Comparison of ENCODE assay signal across 8 cellular contexts in genomic region chr9:37037137-37037743, GRCh38. TPM values are rescaled to one million over a fixed set of nuclear protein-coding genes. Genes with fewer than 3 reads are reported as not detected.
DNase-seq lines count a peak whose midpoint lies in the region; FAIRE-seq and TF ChIP-seq lines count a peak whose summit lies in the region.

No MANE protein-coding gene starts in this region.

- 2% methylated on average over 28 of the region's 29 CpGs for WGBS in mesenchymal stem cell

- DNase-seq in GM12891 (ENCODE audit: insufficient read length, low spot score) (no peak), KBM-7 (peak; percentile 83), breast epithelium (ENCODE audit: low spot score in 2 of 2) (no peak), mesenchymal stem cell (no peak), vagina (ENCODE audit: extremely low spot score in 2 of 2) (no peak), NCI-H128 (lab: John Stamatoyannopoulos, UW; ENCODE audit: unreplicated experiment) (no peak), NCI-H524 (lab: John Stamatoyannopoulos, UW) (no peak), D341Med (ENCODE audit: low spot score) (no peak)

- no peak overlapping the region for H2BK15ac ChIP-seq in mesenchymal stem cell (ENCODE audit: low read depth, poor library complexity, severe bottlenecking)

- H2BK12ac ChIP-seq in mesenchymal stem cell (ENCODE audit: low read length in 2 of 2) = no peak overlapping the region

- H2AFZ ChIP-seq in mesenchymal stem cell (ENCODE audit: low read depth, low read length) = peak overlapping the region; percentile 36

- peak overlapping the region; percentile 89 for H3K4me2 ChIP-seq in mesenchymal stem cell (ENCODE audit: low read length, poor library complexity, severe bottlenecking)

- H3K27ac ChIP-seq in breast epithelium (no peak overlapping the region), mesenchymal stem cell (ENCODE audit: low read length, poor library complexity, severe bottlenecking) (no peak overlapping the region), vagina (no peak overlapping the region)

- H2BK5ac ChIP-seq in mesenchymal stem cell (ENCODE audit: low read depth, low read length, poor library complexity, severe bottlenecking) = no peak overlapping the region

- H3K36me3 ChIP-seq in breast epithelium (no peaks in the 10 kb centered on the region), mesenchymal stem cell (ENCODE audit: control insufficient read depth in 1 of 2, insufficient read depth in 2 of 2, low read depth in 1 of 2, low read length in 2 of 2) (no peaks in the 10 kb centered on the region), vagina (no peaks in the 10 kb centered on the region)

- no peaks in the 10 kb centered on the region for H3K79me1 ChIP-seq in mesenchymal stem cell (replicated peaks; ENCODE audit: low read length, poor library complexity, severe bottlenecking)

- peak overlapping the region; percentile 54 for H3K9ac ChIP-seq in mesenchymal stem cell (ENCODE audit: low read length)

- in situ Hi-C loops in KBM-7 (cut with MboI; ENCODE audit: low pct_unique_long_range_greater_than_20kb, low sequenced_read_pairs) = no loop called here

- H3K27me3 ChIP-seq in breast epithelium = peaks cover 20 to 94% of the 10 kb centered on the region in 2 donors
- H3K27me3 ChIP-seq in mesenchymal stem cell (ENCODE audit: control insufficient read depth in 1 of 2, insufficient read depth in 1 of 2, low read length in 2 of 2) = peaks cover 91 to 100% of the 10 kb centered on the region in 2 experiments
- H3K27me3 ChIP-seq in vagina = peaks cover 22% of the 10 kb centered on the region

- intact Hi-C loops in breast epithelium (cut with DNase I; ENCODE audit: low total_unique reads) = no loop called here
- intact Hi-C loops in vagina (cut with DNase I) = no loop called here

- H3K9me3 ChIP-seq in breast epithelium = peaks cover 0 to 4% of the 10 kb centered on the region in 2 donors
- no peaks in the 10 kb centered on the region for H3K9me3 ChIP-seq in mesenchymal stem cell (ENCODE audit: control insufficient read depth, low read length)
- no peaks in the 10 kb centered on the region for H3K9me3 ChIP-seq in vagina

- no peak for TF ChIP-seq CTCF in breast epithelium (IDR thresholded peaks at IDR 0.05)
- TF ChIP-seq CTCF in vagina (IDR thresholded peaks at IDR 0.05) = no peak

- FAIRE-seq in GM12891 (lab: Jason Lieb, UNC) = no peak

- no peak overlapping the region for H2BK120ac ChIP-seq in mesenchymal stem cell (ENCODE audit: low read depth, low read length)

- TF ChIP-seq POLR2A in GM12891 (IDR thresholded peaks at IDR 0.05; ENCODE audit: low read depth, low read length) (no peak; the same call in 1 of the 2 replicates), breast epithelium (IDR thresholded peaks at IDR 0.05) (no peak), vagina (IDR thresholded peaks at IDR 0.05) (no peak)

- H3K23ac ChIP-seq in mesenchymal stem cell (ENCODE audit: low read length in 2 of 2) = no peak overlapping the region

- no peak overlapping the region for H4K91ac ChIP-seq in mesenchymal stem cell (ENCODE audit: low read length)

- H4K8ac ChIP-seq in mesenchymal stem cell (ENCODE audit: low read length) = no peak overlapping the region

- no peak overlapping the region for H2AK5ac ChIP-seq in mesenchymal stem cell (ENCODE audit: low read length, severe bottlenecking)

- H3K18ac ChIP-seq in mesenchymal stem cell (ENCODE audit: low read depth in 1 of 2, low read length in 2 of 2) = no peak overlapping the region

- H3K4me3 ChIP-seq in breast epithelium (peak overlapping the region; percentile 49 to 78 (median 54)), mesenchymal stem cell (ENCODE audit: insufficient read depth in 1 of 2, low read depth in 1 of 2, low read length in 2 of 2) (peak overlapping the region; percentile 46 to 81), vagina (peak overlapping the region; percentile 40 to 61)

- no peak overlapping the region for H3K4ac ChIP-seq in mesenchymal stem cell (ENCODE audit: low read depth in 1 of 2, low read length in 2 of 2)

- no peak overlapping the region for H3K14ac ChIP-seq in mesenchymal stem cell (ENCODE audit: low read length in 2 of 2)

- H3K4me1 ChIP-seq in breast epithelium (peaks cover 8 to 10% of the 10 kb centered on the region in 2 donors), mesenchymal stem cell (ENCODE audit: control insufficient read depth, insufficient read depth, low read depth, low read length) (peaks cover 33% of the 10 kb centered on the region), vagina (peaks cover 40% of the 10 kb centered on the region)

TF ChIP-seq in GM12891, 5 proteins besides CTCF, POLR2A, EP300 and RAD21:
- TF ChIP-seq POLR2AphosphoS5 (IDR thresholded peaks at IDR 0.05; ENCODE audit: low read depth, low read length) (no peak), TAF1 (IDR thresholded peaks at IDR 0.05; ENCODE audit: low read depth, low read length) (peak; percentile 4; the same call in 1 of the 2 replicates), SPI1 (IDR thresholded peaks at IDR 0.05; ENCODE audit: low read depth, low read length) (no peak), POU2F2 (IDR thresholded peaks at IDR 0.05; ENCODE audit: low read depth, low read length) (0 out of 2 replicates have a peak, but pooled peaks have one; percentile 3), PAX5 (IDR thresholded peaks at IDR 0.05; ENCODE audit: insufficient read depth, low read length, severe bottlenecking) (no peak)

RNA-seq across cellular contexts. Expression of gene PAX5, which starts 3.2 kb away (rescaled TPM):
- polyA plus RNA-seq in GM12891 (2012; ENCODE audit: low read depth, missing spikeins) = 43.1 TPM
- total RNA-seq in breast epithelium = under 1 TPM in 1 of 3 donors, not detected in 2; 0.59 TPM
- polyA plus RNA-seq in mesenchymal stem cell (2013, experiment 1 of 2) = not detected
- not detected for polyA plus RNA-seq in mesenchymal stem cell (2013, experiment 2 of 2)
- total RNA-seq in vagina = 0.25 TPM
